ENCODE assay signal across 2 cellular contexts in the genomic region with DNA sequence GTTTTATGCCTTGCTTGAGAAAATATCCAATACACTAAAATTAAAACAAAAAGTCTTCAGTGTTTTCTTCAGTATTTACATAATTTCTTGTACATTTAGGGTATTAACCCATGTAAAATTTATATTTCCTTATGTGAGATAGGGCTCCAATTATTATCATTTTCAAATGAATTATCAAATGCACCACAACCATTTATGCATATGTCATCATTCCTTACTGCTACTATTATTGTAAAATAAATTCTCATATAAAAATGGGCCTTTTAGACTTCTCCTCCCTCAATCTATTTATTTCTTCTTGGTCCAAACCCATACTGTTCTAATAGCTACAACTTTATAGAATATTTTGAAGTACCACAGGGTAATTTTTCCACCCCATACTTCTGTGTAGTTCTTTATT.
A peak's percentile ranks its signal among the peaks of the same experiment; 100 is the strongest.
TF ChIP-seq lines count a peak whose summit lies in the region.

No MANE protein-coding gene starts in this region.

TF ChIP-seq in HepG2, 621 proteins besides CTCF, POLR2A, EP300 and RAD21 (continued from another document):
- TF ChIP-seq, protein P1, sequence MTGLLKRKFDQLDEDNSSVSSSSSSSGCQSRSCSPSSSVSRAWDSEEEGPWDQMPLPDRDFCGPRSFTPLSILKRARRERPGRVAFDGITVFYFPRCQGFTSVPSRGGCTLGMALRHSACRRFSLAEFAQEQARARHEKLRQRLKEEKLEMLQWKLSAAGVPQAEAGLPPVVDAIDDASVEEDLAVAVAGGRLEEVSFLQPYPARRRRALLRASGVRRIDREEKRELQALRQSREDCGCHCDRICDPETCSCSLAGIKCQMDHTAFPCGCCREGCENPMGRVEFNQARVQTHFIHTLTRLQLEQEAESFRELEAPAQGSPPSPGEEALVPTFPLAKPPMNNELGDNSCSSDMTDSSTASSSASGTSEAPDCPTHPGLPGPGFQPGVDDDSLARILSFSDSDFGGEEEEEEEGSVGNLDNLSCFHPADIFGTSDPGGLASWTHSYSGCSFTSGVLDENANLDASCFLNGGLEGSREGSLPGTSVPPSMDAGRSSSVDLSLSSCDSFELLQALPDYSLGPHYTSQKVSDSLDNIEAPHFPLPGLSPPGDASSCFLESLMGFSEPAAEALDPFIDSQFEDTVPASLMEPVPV (CRISPR knock-in tag; IDR thresholded peaks at IDR 0.05) = no peak
- TF ChIP-seq SMARCC2 (IDR thresholded peaks at IDR 0.05) (no peak), SP1 (IDR thresholded peaks at IDR 0.05) (no peak), SP1 (CRISPR knock-in tag; IDR thresholded peaks at IDR 0.05) (no peak), MAFF (IDR thresholded peaks at IDR 0.05; ENCODE audit: low read depth, low read length) (peak; percentile 65)

TF ChIP-seq in K562, 482 proteins besides CTCF, POLR2A, EP300 and RAD21 (continued from another document):
- TF ChIP-seq, protein P2, sequence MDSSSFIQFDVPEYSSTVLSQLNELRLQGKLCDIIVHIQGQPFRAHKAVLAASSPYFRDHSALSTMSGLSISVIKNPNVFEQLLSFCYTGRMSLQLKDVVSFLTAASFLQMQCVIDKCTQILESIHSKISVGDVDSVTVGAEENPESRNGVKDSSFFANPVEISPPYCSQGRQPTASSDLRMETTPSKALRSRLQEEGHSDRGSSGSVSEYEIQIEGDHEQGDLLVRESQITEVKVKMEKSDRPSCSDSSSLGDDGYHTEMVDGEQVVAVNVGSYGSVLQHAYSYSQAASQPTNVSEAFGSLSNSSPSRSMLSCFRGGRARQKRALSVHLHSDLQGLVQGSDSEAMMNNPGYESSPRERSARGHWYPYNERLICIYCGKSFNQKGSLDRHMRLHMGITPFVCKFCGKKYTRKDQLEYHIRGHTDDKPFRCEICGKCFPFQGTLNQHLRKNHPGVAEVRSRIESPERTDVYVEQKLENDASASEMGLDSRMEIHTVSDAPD (CRISPR knock-in tag; IDR thresholded peaks at IDR 0.05) = no peak
- TF ChIP-seq SMARCA5 (IDR thresholded peaks at IDR 0.05) (no peak), ZNF316 (IDR thresholded peaks at IDR 0.05) (peak; percentile 29; the same call in 1 of the 2 replicates), ESRRA (IDR thresholded peaks at IDR 0.05; ENCODE audit: borderline replicate concordance, low read depth) (no peak)
- TF ChIP-seq, protein P3, sequence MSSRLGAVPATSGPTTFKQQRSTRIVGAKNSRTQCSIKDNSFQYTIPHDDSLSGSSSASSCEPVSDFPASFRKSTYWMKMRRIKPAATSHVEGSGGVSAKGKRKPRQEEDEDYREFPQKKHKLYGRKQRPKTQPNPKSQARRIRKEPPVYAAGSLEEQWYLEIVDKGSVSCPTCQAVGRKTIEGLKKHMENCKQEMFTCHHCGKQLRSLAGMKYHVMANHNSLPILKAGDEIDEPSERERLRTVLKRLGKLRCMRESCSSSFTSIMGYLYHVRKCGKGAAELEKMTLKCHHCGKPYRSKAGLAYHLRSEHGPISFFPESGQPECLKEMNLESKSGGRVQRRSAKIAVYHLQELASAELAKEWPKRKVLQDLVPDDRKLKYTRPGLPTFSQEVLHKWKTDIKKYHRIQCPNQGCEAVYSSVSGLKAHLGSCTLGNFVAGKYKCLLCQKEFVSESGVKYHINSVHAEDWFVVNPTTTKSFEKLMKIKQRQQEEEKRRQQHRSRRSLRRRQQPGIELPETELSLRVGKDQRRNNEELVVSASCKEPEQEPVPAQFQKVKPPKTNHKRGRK (tag; IDR thresholded peaks at IDR 0.05) = no peak
